Comparison of ENCODE assay signal across 8 cellular contexts in the genomic region with DNA sequence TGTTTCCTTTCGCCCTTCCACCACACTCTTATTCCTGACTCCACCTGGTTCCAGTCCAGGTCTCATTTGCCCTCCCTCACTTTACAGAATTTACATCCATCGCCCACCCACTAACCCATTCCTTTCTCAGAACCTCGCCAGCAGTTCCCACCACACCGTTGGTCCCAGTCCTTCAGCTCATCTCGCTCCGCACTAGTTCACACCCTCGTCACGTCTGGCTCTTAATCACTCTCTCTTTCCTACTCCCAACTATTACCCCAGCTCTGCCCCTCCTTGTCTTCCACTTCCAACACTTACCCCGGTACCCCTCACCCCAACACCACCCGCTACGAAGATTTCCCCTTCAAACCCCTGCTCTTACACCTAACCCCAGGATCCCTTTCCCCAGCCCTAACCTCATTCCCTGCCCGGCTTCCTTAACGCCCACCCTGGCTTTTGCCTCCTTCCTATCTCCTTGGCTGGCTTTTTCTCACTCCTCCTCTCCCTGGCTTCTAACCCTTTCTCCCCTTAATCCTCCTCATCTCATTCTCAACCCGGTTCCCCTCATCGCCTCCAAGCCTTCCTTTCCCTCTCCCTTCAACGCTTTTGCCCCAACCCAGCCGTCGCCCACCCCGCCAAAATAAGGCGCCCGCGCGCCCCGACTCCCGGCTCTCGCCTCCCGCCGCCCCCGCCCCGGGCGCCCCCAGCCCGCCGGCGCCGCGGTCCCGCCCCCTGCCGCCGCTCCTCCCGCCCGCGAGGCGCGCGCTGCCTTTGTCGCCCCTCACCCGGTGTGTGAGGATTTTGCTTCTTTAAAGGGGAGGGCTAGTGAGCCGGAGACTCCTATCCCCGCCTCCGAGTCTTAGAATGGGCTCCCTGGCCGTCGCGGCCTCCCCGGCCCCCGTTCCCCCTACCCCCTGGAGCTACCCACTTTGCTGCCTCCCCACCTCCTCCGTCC. TPM values are rescaled to one million over a fixed set of nuclear protein-coding genes. Genes with fewer than 3 reads are reported as not detected.
DNase-seq lines count a peak whose midpoint lies in the region; ATAC-seq and TF ChIP-seq lines count a peak whose summit lies in the region.

No MANE protein-coding gene starts in this region.

- H3K9me3 Mint-ChIP-seq in activated CD8-positive, alpha-beta T cell treated with anti-CD3 and anti-CD28 coated beads, Interleukin-2, amount 10 ng/mL, durations not matched to agents 7 days and 5 days (ENCODE audit: insufficient read depth) = no peaks in the 10 kb centered on the region

- intact Hi-C loops in heart right ventricle (cut with DNase I) = loop anchor here in 3 of 10 donors (2.0 to 10.0 kb wide), 4 partner anchors 26 to 110 kb away; partner anchors contain the start of genes PRICKLE4 (in 2 of the 3), TOMM6 (in 2 of the 3), BYSL (in 1 of the 3) and MED20 (in 1 of the 3)

- no peaks in the 10 kb centered on the region for H3K36me3 Mint-ChIP-seq in activated CD8-positive, alpha-beta T cell treated with anti-CD3 and anti-CD28 coated beads, Interleukin-2, amount 10 ng/mL, durations not matched to agents 7 days and 5 days (ENCODE audit: low read depth)

- CTCF ChIA-PET in activated CD8-positive, alpha-beta T cell treated with anti-CD3 and anti-CD28 coated beads, Interleukin-2, amount 10 ng/mL, durations not matched to agents 7 days and 5 days (lab: Charles Lee) = interaction anchor here (0.9 to 2.8 kb wide), 9 partner anchors 15 to 210 kb away, joined by 3 to 11 read pairs (median 5); partner anchors contain the start of genes BYSL, MED20 and TOMM6

- ATAC-seq in GM21576 (IDR thresholded peaks at IDR 0.05; ENCODE audit: unreplicated experiment) = peak; percentile 35
- ATAC-seq in activated CD8-positive, alpha-beta T cell treated with anti-CD3 and anti-CD28 coated beads, Interleukin-2, amount 10 ng/mL, durations not matched to agents 7 days and 5 days = peak; percentile 57
- ATAC-seq in heart right ventricle = peak; percentile 50 to 77 (median 72)
- ATAC-seq in GM21390 (IDR thresholded peaks at IDR 0.05; ENCODE audit: unreplicated experiment) = no peak

- H3K4me1 Mint-ChIP-seq in activated CD8-positive, alpha-beta T cell treated with anti-CD3 and anti-CD28 coated beads, Interleukin-2, amount 10 ng/mL, durations not matched to agents 7 days and 5 days (ENCODE audit: low read depth) = peaks cover 17% of the 10 kb centered on the region

- H3K4me3 ChIP-seq in GM06990 (replicated peaks; ENCODE audit: low read depth, low read length) (peak overlapping the region; percentile 80), heart right ventricle (peak overlapping the region; percentile 50 to 88 (median 72)), retinal pigment epithelial cell (ENCODE audit: low read length) (peak overlapping the region; percentile 81)
- peak overlapping the region; percentile 95 for H3K4me3 ChIP-seq in Jurkat, Clone E6-1 (ENCODE audit: low read length)

- DNase-seq in GM06990 (ENCODE audit: extremely low read depth, insufficient read length) = no peak
- no peak for DNase-seq in Jurkat, Clone E6-1 (ENCODE audit: low read depth, low spot score)
- no peak for DNase-seq in activated CD8-positive, alpha-beta T cell treated with anti-CD3 and anti-CD28 coated beads, Interleukin-2, amount 10 ng/mL, durations not matched to agents 7 days and 5 days
- DNase-seq in heart right ventricle = no peak
- no peak for DNase-seq in retinal pigment epithelial cell (ENCODE audit: low read depth)
- DNase-seq in occipital lobe (lab: John Stamatoyannopoulos, UW) = no peak

- peak overlapping the region in 6 of 10 donors; percentile 57 to 94 (median 70) for H3K27ac ChIP-seq in heart right ventricle

- no peak overlapping the region for H3K4me3 Mint-ChIP-seq in activated CD8-positive, alpha-beta T cell treated with anti-CD3 and anti-CD28 coated beads, Interleukin-2, amount 10 ng/mL, durations not matched to agents 7 days and 5 days

- 2 to 3% methylated on average over 33 to 56 of the region's 56 CpGs for WGBS in heart right ventricle, 2 donors

- H3K36me3 ChIP-seq in GM06990 (ENCODE audit: control insufficient read depth, insufficient read depth, low read length) (no peaks in the 10 kb centered on the region), heart right ventricle (peaks cover 0 to 6% (median 0%) of the 10 kb centered on the region in 9 donors)

- no peak for TF ChIP-seq CTCF in GM06990 (IDR thresholded peaks at IDR 0.05; ENCODE audit: insufficient read depth, low read length, poor library complexity, severe bottlenecking)
- no peak for TF ChIP-seq CTCF in heart right ventricle (IDR thresholded peaks at IDR 0.05)
- TF ChIP-seq CTCF in retinal pigment epithelial cell (conservative IDR thresholded peaks at IDR 0.05; ENCODE audit: low read depth, low read length) = no peak

- H3K9me3 ChIP-seq in heart right ventricle = no peaks in the 10 kb centered on the region

- peaks cover 0 to 34% (median 24%) of the 10 kb centered on the region in 9 donors for H3K4me1 ChIP-seq in heart right ventricle

- H3K27me3 Mint-ChIP-seq in activated CD8-positive, alpha-beta T cell treated with anti-CD3 and anti-CD28 coated beads, Interleukin-2, amount 10 ng/mL, durations not matched to agents 7 days and 5 days (ENCODE audit: low read depth) = no peaks in the 10 kb centered on the region

- POLR2A ChIA-PET in activated CD8-positive, alpha-beta T cell treated with anti-CD3 and anti-CD28 coated beads, Interleukin-2, amount 10 ng/mL, durations not matched to agents 7 days and 5 days (lab: Charles Lee) = interaction anchor here (1.0 to 3.3 kb wide), 7 partner anchors 26 to 156 kb away, joined by 3 to 12 read pairs (median 5); partner anchors contain the start of genes BYSL, MED20, TAF8 and TOMM6

- peak overlapping the region; percentile 78 for H3K27ac Mint-ChIP-seq in activated CD8-positive, alpha-beta T cell treated with anti-CD3 and anti-CD28 coated beads, Interleukin-2, amount 10 ng/mL, durations not matched to agents 7 days and 5 days

- H3K27me3 ChIP-seq in GM06990 (replicated peaks; ENCODE audit: control insufficient read depth, insufficient read depth, low read length) = no peaks in the 10 kb centered on the region
- H3K27me3 ChIP-seq in heart right ventricle = no peaks in the 10 kb centered on the region

RNA-seq across cellular contexts. Expression of gene USP49, which starts 0.5 kb away (rescaled TPM):
- polyA plus RNA-seq in Jurkat, Clone E6-1 (2012; ENCODE audit: insufficient read depth, insufficient read length) = 28.3 TPM
- total RNA-seq in activated CD8-positive, alpha-beta T cell treated with anti-CD3 and anti-CD28 coated beads, Interleukin-2, amount 10 ng/mL, durations not matched to agents 7 days and 5 days = 1 to 10 TPM; 6.2 to 7.8 TPM
- total RNA-seq in heart right ventricle (1 to 10 TPM; 1.1 to 2.0 (median 1.7) TPM), occipital lobe (12.5 TPM)
- polyA plus RNA-seq in heart right ventricle = 1 to 10 TPM in 1 of 2 donors, under 1 TPM in 1; 0.58 to 2.0 TPM

RNA-seq across cellular contexts. Expression of gene MED20, which starts 26.3 kb away (rescaled TPM):
- 36.1 TPM for polyA plus RNA-seq in Jurkat, Clone E6-1 (2012; ENCODE audit: insufficient read depth, insufficient read length)
- 10 to 100 TPM; 20.6 to 22.3 TPM for total RNA-seq in activated CD8-positive, alpha-beta T cell treated with anti-CD3 and anti-CD28 coated beads, Interleukin-2, amount 10 ng/mL, durations not matched to agents 7 days and 5 days
- 10 to 100 TPM; 12.6 to 21.5 (median 17.3) TPM for total RNA-seq in heart right ventricle
- 10 to 100 TPM; 11.0 to 11.1 TPM for polyA plus RNA-seq in heart right ventricle
- 15.9 TPM for total RNA-seq in occipital lobe

RNA-seq across cellular contexts. Expression of gene BYSL, which starts 26.7 kb away (rescaled TPM):
- polyA plus RNA-seq in Jurkat, Clone E6-1 (2012; ENCODE audit: insufficient read depth, insufficient read length) = 87.7 TPM
- 10 to 100 TPM; 39.4 to 43.1 TPM for total RNA-seq in activated CD8-positive, alpha-beta T cell treated with anti-CD3 and anti-CD28 coated beads, Interleukin-2, amount 10 ng/mL, durations not matched to agents 7 days and 5 days
- total RNA-seq in heart right ventricle (10 to 100 TPM in 3 of 10 donors, 1 to 10 TPM in 7; 7.5 to 14.6 (median 9.9) TPM), occipital lobe (14.0 TPM)
- polyA plus RNA-seq in heart right ventricle = 10 to 100 TPM in 1 of 2 donors, 1 to 10 TPM in 1; 4.3 to 20.0 TPM

RNA-seq across cellular contexts. Expression of gene CCND3, which starts 47.0 kb away (rescaled TPM):
- polyA plus RNA-seq in Jurkat, Clone E6-1 (2012; ENCODE audit: insufficient read depth, insufficient read length) = 382 TPM
- 100 to 1,000 TPM; 441 to 462 TPM for total RNA-seq in activated CD8-positive, alpha-beta T cell treated with anti-CD3 and anti-CD28 coated beads, Interleukin-2, amount 10 ng/mL, durations not matched to agents 7 days and 5 days
- total RNA-seq in heart right ventricle = 10 to 100 TPM; 29.6 to 51.8 (median 37.5) TPM
- polyA plus RNA-seq in heart right ventricle = 10 to 100 TPM; 55.5 to 77.3 TPM
- 19.2 TPM for total RNA-seq in occipital lobe
